Comparison of ENCODE assay signal across 21 cellular contexts in the genomic region with DNA sequence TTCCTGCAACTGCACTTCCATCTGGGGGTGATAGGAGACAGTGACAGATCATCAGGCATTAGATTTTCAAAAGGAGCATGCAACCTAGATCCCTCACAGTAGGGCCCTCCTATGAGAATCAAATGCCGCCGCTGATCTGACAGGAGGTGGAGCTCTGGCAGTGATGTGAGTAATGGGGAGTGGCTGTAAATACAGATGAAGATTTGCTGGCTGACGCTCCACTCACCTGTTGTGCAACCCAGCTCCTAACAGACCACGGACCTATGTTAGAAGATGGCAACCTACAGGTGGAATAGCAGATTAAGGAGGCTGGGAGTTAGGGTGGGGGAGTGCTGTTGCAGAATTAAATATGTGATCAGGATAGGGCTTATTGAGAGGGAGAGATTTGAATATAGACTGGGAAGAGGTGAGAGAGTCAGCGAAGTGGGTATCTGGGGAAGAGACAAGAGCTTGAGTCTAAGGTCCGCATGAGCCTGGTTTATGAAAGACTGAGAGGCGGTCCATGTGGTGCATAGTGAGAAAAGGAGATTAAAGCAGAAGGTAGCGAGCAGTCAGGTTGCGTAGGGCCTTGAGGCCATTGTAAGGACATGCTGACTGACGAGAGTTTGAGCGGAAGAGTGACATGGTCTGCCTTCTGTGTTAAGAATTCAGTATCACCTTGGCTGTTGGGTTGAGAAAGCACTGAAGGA. TPM values are rescaled to one million over a fixed set of nuclear protein-coding genes. Genes with fewer than 3 reads are reported as not detected.
DNase-seq lines count a peak whose midpoint lies in the region; ATAC-seq and TF ChIP-seq lines count a peak whose summit lies in the region.
"Had no signal": no experiment of that assay in that cellular context is flagged by ENCODE, and none has a peak within 500 bp of the region (broad histone marks: within the 10 kb centered on the region; RNA-seq: fewer than 3 reads in every experiment).

No MANE protein-coding gene starts in this region.

- peak overlapping the region; percentile 86 to 95 (median 92) for H3K27ac ChIP-seq in gastrocnemius medialis
- H3K27ac ChIP-seq in transverse colon, result no peak overlapping the region
- H3K27ac ChIP-seq: C4-2B, dorsolateral prefrontal cortex, esophagus muscularis mucosa, lower lobe of right lung, prostate gland had no signal

- CTCF ChIA-PET in WTC11 (lab: Charles Lee), result no interaction called here

- in situ Hi-C loops in gastrocnemius medialis (cut with MboI; ENCODE audit: low sequenced_read_pairs in 4 of 4), result loop anchor here in 2 of 4 donors (10.0 to 25.0 kb wide), 3 partner anchors 65 to 895 kb away; no protein-coding TSS in a partner anchor
- in situ Hi-C loops in transverse colon (cut with MboI; ENCODE audit: low pct_ligation_motif_present in 1 of 4, low pct_unique_long_range_greater_than_20kb in 1 of 4, low sequenced_read_pairs in 3 of 4), result loop anchor here in 3 of 4 donors (10.0 to 25.0 kb wide), 2 partner anchors 245 to 888 kb away; no protein-coding TSS in a partner anchor

- TF ChIP-seq EP300 in transverse colon (IDR thresholded peaks at IDR 0.05; ENCODE audit: low read depth), result no peak

- peaks cover 5 to 44% of the 10 kb centered on the region in 2 donors for H3K36me3 ChIP-seq in gastrocnemius medialis
- H3K36me3 ChIP-seq in transverse colon, result peaks cover 0 to 40% (median 13%) of the 10 kb centered on the region in 4 donors
- H3K36me3 ChIP-seq: prostate gland had no signal

- ATAC-seq in WTC11, result peak; percentile 38
- ATAC-seq in gastrocnemius medialis, result no peak
- ATAC-seq: lower lobe of right lung; stimulated activated memory B cell treated with anti-CD40 and anti-IgM and Interleukin-4, amounts not matched to agents 10 μg/mL and 1 μg/mL and 100 μg/mL, for 72 hours; upper lobe of right lung had no signal

- 82 to 87% methylated on average over 7 to 11 of the region's 11 CpGs for WGBS in transverse colon (ENCODE audit: low coverage in 1 of 2), 2 donors

- H3K27ac Mint-ChIP-seq in HFFc6 (peak overlapping the region; percentile 45), WTC11 (peak overlapping the region; percentile 1; the same call in 1 of the 2 replicates)
- H3K27ac Mint-ChIP-seq: activated B cell treated with CpG ODN at 0.5 μM for 24 hours; stimulated activated memory B cell treated with anti-CD40 and anti-IgM and Interleukin-4, amounts not matched to agents 10 μg/mL and 1 μg/mL and 100 μg/mL, for 72 hours had no signal

- H3K4me1 ChIP-seq in gastrocnemius medialis, result peaks cover 21 to 38% of the 10 kb centered on the region in 2 donors
- peaks cover 0 to 23% (median 13%) of the 10 kb centered on the region in 4 donors for H3K4me1 ChIP-seq in transverse colon
- H3K4me1 ChIP-seq: prostate gland had no signal

- no peak overlapping the region for H3K4me3 Mint-ChIP-seq in HFFc6
- no peak overlapping the region for H3K4me3 Mint-ChIP-seq in WTC11
- H3K4me3 Mint-ChIP-seq: activated B cell treated with CpG ODN at 0.5 μM for 24 hours; naive B cell; stimulated activated memory B cell treated with anti-CD40 and anti-IgM and Interleukin-4, amounts not matched to agents 10 μg/mL and 1 μg/mL and 100 μg/mL, for 72 hours had no signal

- H3K9me3 Mint-ChIP-seq in HFFc6 (peaks cover 7% of the 10 kb centered on the region), WTC11 (peaks cover 37% of the 10 kb centered on the region)
- H3K9me3 Mint-ChIP-seq: stimulated activated memory B cell treated with anti-CD40 and anti-IgM and Interleukin-4, amounts not matched to agents 10 μg/mL and 1 μg/mL and 100 μg/mL, for 72 hours had no signal

- POLR2A ChIA-PET in WTC11 (lab: Charles Lee), result no interaction called here

- no peak for TF ChIP-seq CTCF in HFFc6 (IDR thresholded peaks at IDR 0.05)
- no peak for TF ChIP-seq CTCF in WTC11 (IDR thresholded peaks at IDR 0.05)
- TF ChIP-seq CTCF in gastrocnemius medialis (IDR thresholded peaks at IDR 0.05 in 4 of 5, conservative IDR thresholded peaks at IDR 0.05 in 1 of 5), result no peak
- TF ChIP-seq CTCF in transverse colon (IDR thresholded peaks at IDR 0.05), result no peak

- TF ChIP-seq POLR2A in gastrocnemius medialis (IDR thresholded peaks at IDR 0.05) (no peak), transverse colon (IDR thresholded peaks at IDR 0.05) (no peak)

- H3K9me3 ChIP-seq in gastrocnemius medialis (no peaks in the 10 kb centered on the region), transverse colon (no peaks in the 10 kb centered on the region)
- H3K9me3 ChIP-seq: esophagus muscularis mucosa, lower lobe of right lung, prostate gland, upper lobe of right lung had no signal

- H3K27me3 Mint-ChIP-seq in HFFc6 (ENCODE audit: insufficient read depth) (peaks cover 3% of the 10 kb centered on the region; the same call in 1 of the 2 replicates), WTC11 (ENCODE audit: low read depth) (0 out of 2 replicates have a peak, but pooled peaks cover 2% of the 10 kb centered on the region)
- H3K27me3 Mint-ChIP-seq: activated B cell treated with CpG ODN at 0.5 μM for 24 hours; naive B cell; stimulated activated memory B cell treated with anti-CD40 and anti-IgM and Interleukin-4, amounts not matched to agents 10 μg/mL and 1 μg/mL and 100 μg/mL, for 72 hours had no signal

- DNase-seq in SIG-M5 treated with dmso at 0.1 percent for 504 hours (lab: John Stamatoyannopoulos, UW; ENCODE audit: unreplicated experiment) (peak; percentile 17), SIG-M5 (lab: John Stamatoyannopoulos, UW) (no peak), HFFc6 (no peak), WTC11 (ENCODE audit: low spot score) (no peak), gastrocnemius medialis (no peak), transverse colon (no peak), T-helper 1 cell (no peak), COLO829 (ENCODE audit: low spot score) (no peak)
- DNase-seq: activated B cell treated with CpG ODN at 0.5 μM for 24 hours, activated gamma-delta T cell treated with Interleukin-2 at 50 U/mL for 16 hours, dorsolateral prefrontal cortex, H7, lower lobe of right lung, MV-4-11, naive B cell, upper lobe of right lung had no signal

- H3K4me1 Mint-ChIP-seq in HFFc6 (ENCODE audit: low read depth), result peaks cover 33% of the 10 kb centered on the region
- peaks cover 20% of the 10 kb centered on the region for H3K4me1 Mint-ChIP-seq in WTC11
- H3K4me1 Mint-ChIP-seq: activated B cell treated with CpG ODN at 0.5 μM for 24 hours had no signal

- H3K27me3 ChIP-seq in gastrocnemius medialis (no peaks in the 10 kb centered on the region), transverse colon (no peaks in the 10 kb centered on the region)
- H3K27me3 ChIP-seq: dorsolateral prefrontal cortex, esophagus muscularis mucosa, upper lobe of right lung had no signal

- H3K36me3 Mint-ChIP-seq in HFFc6 (ENCODE audit: low read depth) (peaks cover 44% of the 10 kb centered on the region), WTC11 (peaks cover 51% of the 10 kb centered on the region)

- H3K4me3 ChIP-seq in gastrocnemius medialis, result no peak overlapping the region
- no peak overlapping the region for H3K4me3 ChIP-seq in transverse colon
- H3K4me3 ChIP-seq: dorsolateral prefrontal cortex, esophagus muscularis mucosa, lower lobe of right lung, prostate gland, smooth muscle cell, upper lobe of right lung had no signal

- intact Hi-C loops in gastrocnemius medialis (cut with DNase I; ENCODE audit: low total_unique reads), result loop anchor here (2.0 to 5.0 kb wide), 4 partner anchors 165 to 382 kb away; a partner anchor contains a TSS
- intact Hi-C loops in transverse colon (cut with DNase I; ENCODE audit: low total_unique reads), result loop anchor here (10.0 kb wide), 1 partner anchor 65 kb away; no protein-coding TSS in a partner anchor

TF ChIP-seq in WTC11, 78 proteins besides CTCF, POLR2A, EP300 and RAD21 (continues in another document):
- TF ChIP-seq, protein P1, sequence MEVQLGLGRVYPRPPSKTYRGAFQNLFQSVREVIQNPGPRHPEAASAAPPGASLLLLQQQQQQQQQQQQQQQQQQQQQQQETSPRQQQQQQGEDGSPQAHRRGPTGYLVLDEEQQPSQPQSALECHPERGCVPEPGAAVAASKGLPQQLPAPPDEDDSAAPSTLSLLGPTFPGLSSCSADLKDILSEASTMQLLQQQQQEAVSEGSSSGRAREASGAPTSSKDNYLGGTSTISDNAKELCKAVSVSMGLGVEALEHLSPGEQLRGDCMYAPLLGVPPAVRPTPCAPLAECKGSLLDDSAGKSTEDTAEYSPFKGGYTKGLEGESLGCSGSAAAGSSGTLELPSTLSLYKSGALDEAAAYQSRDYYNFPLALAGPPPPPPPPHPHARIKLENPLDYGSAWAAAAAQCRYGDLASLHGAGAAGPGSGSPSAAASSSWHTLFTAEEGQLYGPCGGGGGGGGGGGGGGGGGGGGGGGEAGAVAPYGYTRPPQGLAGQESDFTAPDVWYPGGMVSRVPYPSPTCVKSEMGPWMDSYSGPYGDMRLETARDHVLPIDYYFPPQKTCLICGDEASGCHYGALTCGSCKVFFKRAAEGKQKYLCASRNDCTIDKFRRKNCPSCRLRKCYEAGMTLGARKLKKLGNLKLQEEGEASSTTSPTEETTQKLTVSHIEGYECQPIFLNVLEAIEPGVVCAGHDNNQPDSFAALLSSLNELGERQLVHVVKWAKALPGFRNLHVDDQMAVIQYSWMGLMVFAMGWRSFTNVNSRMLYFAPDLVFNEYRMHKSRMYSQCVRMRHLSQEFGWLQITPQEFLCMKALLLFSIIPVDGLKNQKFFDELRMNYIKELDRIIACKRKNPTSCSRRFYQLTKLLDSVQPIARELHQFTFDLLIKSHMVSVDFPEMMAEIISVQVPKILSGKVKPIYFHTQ (CRISPR knock-in tag; IDR thresholded peaks at IDR 0.05), result 0 out of 2 replicates have a peak, but pooled peaks have one; percentile 23
- 0 out of 2 replicates have a peak, but pooled peaks have one; percentile 47 for TF ChIP-seq EMX1 (CRISPR knock-in tag; IDR thresholded peaks at IDR 0.05)

RNA-seq across cellular contexts. Expression of a gene that starts 31.3 kb away (rescaled TPM):
- not detected for total RNA-seq in HFFc6 (2021; fragmentation: NEBNext Ultra II Directional; extraction: Animal tissue kit (Norgen Biotek cat#: 25700))
- total RNA-seq in WTC11 (2021) (0.62 to 1.0 TPM (median 1.0 TPM) in 3 replicates), gastrocnemius medialis (10 to 100 TPM in 3 of 4 donors, 1 to 10 TPM in 1; 6.4 to 64.4 (median 24.3) TPM), transverse colon (1 to 10 TPM in 2 of 4 donors, under 1 TPM in 1, not detected in 1; 0.79 to 7.1 (median 3.1) TPM)
- total RNA-seq: activated B cell treated with CpG ODN at 0.5 μM for 24 hours had no signal

RNA-seq across cellular contexts. Expression of a gene that starts 55.3 kb away (rescaled TPM):
- 10 to 100 TPM; 67.8 to 81.1 (median 71.4) TPM for total RNA-seq in HFFc6 (2021; fragmentation: NEBNext Ultra II Directional; extraction: Animal tissue kit (Norgen Biotek cat#: 25700))
- total RNA-seq in WTC11 (2021) (92.4 to 112 TPM (median 103 TPM) in 3 replicates), gastrocnemius medialis (100 to 1,000 TPM in 1 of 4 donors, 10 to 100 TPM in 3; 73.5 to 105 (median 81.1) TPM), transverse colon (100 to 1,000 TPM in 1 of 4 donors, 10 to 100 TPM in 3; 15.8 to 399 (median 46.0) TPM)

Comparison
In these comparisons a context has a peak if more than half of its experiments do, and no peak if none do; other contexts are left out.
1. H3K27ac ChIP-seq: peak in gastrocnemius medialis (4 of 4); none in transverse colon (0 of 4).